In genomic region chr3:112629425-112629824, GRCh38 we compare ENCODE assay signal across 8 cellular contexts. TPM values are rescaled to one million over a fixed set of nuclear protein-coding genes. Genes with fewer than 3 reads are reported as not detected.
DNase-seq lines count a peak whose midpoint lies in the region; ATAC-seq and TF ChIP-seq lines count a peak whose summit lies in the region.

No MANE protein-coding gene starts in this region.

- H3K9ac ChIP-seq in PC-3 (ENCODE audit: low read length) = no peak overlapping the region

- peaks cover 26% of the 10 kb centered on the region for H3K4me1 ChIP-seq in PC-3 (ENCODE audit: insufficient read depth, low read length)

- H3F3A ChIP-seq in PC-3 (ENCODE audit: low read length, unreplicated experiment) = no peaks in the 10 kb centered on the region

- peak; percentile 65 for DNase-seq in NCI-H82 (lab: John Stamatoyannopoulos, UW)
- no peak for DNase-seq in NCI-H82 treated with DMSO at 0.1 percent for 48 hours (lab: John Stamatoyannopoulos, UW; ENCODE audit: unreplicated experiment)
- DNase-seq in PC-3 = peak; percentile 80
- DNase-seq in fibroblast of gingiva (ENCODE audit: low read depth) = peak; percentile 97
- DNase-seq in sciatic nerve (ENCODE audit: low spot score) = no peak
- no peak for DNase-seq in GM19238 (ENCODE audit: insufficient read length, low spot score)
- DNase-seq in NK-92 (lab: John Stamatoyannopoulos, UW; ENCODE audit: unreplicated experiment) = no peak

- H3K36me3 ChIP-seq in PC-3 (ENCODE audit: low read depth, low read length) = no peaks in the 10 kb centered on the region

- TF ChIP-seq CTCF in PC-3 (conservative IDR thresholded peaks at IDR 0.05; ENCODE audit: low read depth, low read length) = no peak

- POLR2A ChIA-PET in PC-3 (lab: Charles Lee; ENCODE audit: unreplicated experiment) = interaction anchor here (0.6 kb wide), 1 partner anchor 69 kb away, joined by 4 read pairs; no protein-coding TSS in a partner anchor

- no peaks in the 10 kb centered on the region for H4K20me1 ChIP-seq in PC-3 (ENCODE audit: low read length)

- H3K27ac ChIP-seq in PC-3 (ENCODE audit: low read length) = no peak overlapping the region

- no peaks in the 10 kb centered on the region for H3K27me3 ChIP-seq in PC-3 (ENCODE audit: low read length)

- intact Hi-C loops in PC-3 (cut with micrococcal nuclease) (loop anchor here (1.0 kb wide), 1 partner anchor 47 kb away; no protein-coding TSS in a partner anchor), sciatic nerve (cut with DNase I) (no loop called here)

- H3K4me2 ChIP-seq in PC-3 (ENCODE audit: low read length) = peak overlapping the region; percentile 19; the same call in 1 of the 2 replicates

- H3K4me3 ChIP-seq in PC-3 (ENCODE audit: low read length) = no peak overlapping the region

- peak; percentile 98 for ATAC-seq in PC-3
- peak; percentile 88 for ATAC-seq in sciatic nerve
- ATAC-seq in HG03097 (IDR thresholded peaks at IDR 0.05; ENCODE audit: low FRiP score, unreplicated experiment) = no peak

- CTCF ChIA-PET in PC-3 (lab: Charles Lee) = no interaction called here

- H2AFZ ChIP-seq in PC-3 (ENCODE audit: low read length) = no peak overlapping the region

- no peaks in the 10 kb centered on the region for H3K9me3 ChIP-seq in PC-3 (ENCODE audit: low read length)

- no peaks in the 10 kb centered on the region for H3K79me2 ChIP-seq in PC-3 (ENCODE audit: low read length)

- BruUV-seq in PC-3 (replicated peaks; lab: Mats Ljungman, UMichigan) = no TSS peak

- no peaks in the 10 kb centered on the region for H3K9me2 ChIP-seq in PC-3 (replicated peaks; ENCODE audit: low read length)

RNA-seq across cellular contexts. Expression of gene CCDC80, which starts 11.5 kb away (rescaled TPM):
- total RNA-seq in PC-3 (2014; rRNA removed) = 17.0 and 20.4 TPM in 2 replicates
- 143 TPM for total RNA-seq in sciatic nerve

Comparison
In these comparisons a context has a peak if more than half of its experiments do, and no peak if none do; other contexts are left out.
1. DNase-seq: peak in NCI-H82 (single experiment), PC-3 (single experiment) and fibroblast of gingiva (single experiment); none in NCI-H82 treated with DMSO at 0.1 percent for 48 hours (single experiment), sciatic nerve (single experiment), GM19238 (single experiment) and NK-92 (single experiment).